Comparison of ENCODE assay signal across 8 cellular contexts in the genomic region with DNA sequence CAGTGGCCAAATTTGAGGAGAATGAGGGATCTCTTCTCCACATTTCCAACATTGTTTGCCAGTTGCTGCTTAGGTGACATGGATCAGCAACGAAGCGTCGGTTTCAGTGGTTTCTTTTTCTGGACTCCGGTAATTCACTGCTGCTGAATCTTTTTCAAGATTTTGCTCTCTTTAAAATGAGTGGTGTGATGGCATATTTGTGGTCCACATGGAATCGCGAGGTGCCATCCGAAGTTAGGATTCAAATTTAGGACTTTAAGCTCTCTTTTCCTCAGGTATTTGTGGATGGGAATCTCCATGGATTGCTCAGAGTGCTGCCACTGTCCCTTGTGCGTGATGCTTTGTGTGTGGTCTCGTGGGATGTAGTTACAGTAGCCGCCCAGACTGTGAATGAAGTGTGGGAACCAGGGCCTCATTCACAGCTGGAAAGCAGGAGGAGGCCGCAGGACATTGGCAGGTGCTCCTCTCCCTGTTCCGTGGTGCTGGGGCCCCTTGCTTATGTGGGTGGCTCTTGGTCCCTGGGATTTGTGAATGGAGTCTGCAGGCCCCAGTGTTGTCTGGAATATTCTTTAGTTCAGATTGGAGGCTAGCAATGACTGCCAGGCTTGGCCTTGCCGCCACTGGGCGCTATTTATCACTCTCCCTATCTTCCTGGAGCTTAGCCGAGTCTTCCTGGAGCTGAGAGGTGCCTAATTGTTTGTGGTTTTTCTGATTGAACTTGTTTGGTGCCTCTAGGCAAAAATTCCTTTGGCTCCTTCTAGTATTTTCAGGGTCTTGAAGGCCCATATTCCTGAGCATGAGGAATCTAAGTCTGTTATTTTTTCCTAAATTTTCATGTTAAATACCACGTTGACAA. TPM values are rescaled to one million over a fixed set of nuclear protein-coding genes. Genes with fewer than 3 reads are reported as not detected.
DNase-seq lines count a peak whose midpoint lies in the region; ATAC-seq lines count a peak whose summit lies in the region.

No MANE protein-coding gene starts in this region.

- H3K9ac ChIP-seq in muscle layer of colon (ENCODE audit: low read length): peak overlapping the region; percentile 68

- no peaks in the 10 kb centered on the region for H3K36me3 ChIP-seq in muscle layer of colon (ENCODE audit: insufficient read depth, low read length)

- H3K4me1 ChIP-seq in muscle layer of colon (ENCODE audit: insufficient read depth, low read length): peaks cover 41% of the 10 kb centered on the region

- peak overlapping the region; percentile 79 for H3K27ac ChIP-seq in muscle layer of colon (ENCODE audit: low read depth, low read length)

- ATAC-seq in HG03097 (IDR thresholded peaks at IDR 0.05; ENCODE audit: low FRiP score, unreplicated experiment): no peak

- DNase-seq in A172 (ENCODE audit: low spot score) (peak; percentile 45), EL (peak; percentile 60), RKO (ENCODE audit: low spot score) (peak; percentile 55), dermis blood vessel endothelial cell (peak; percentile 53), mucosa of gallbladder (ENCODE audit: low spot score) (no peak), T1000 (lab: John Stamatoyannopoulos, UW) (no peak)

- H3K9me3 ChIP-seq in muscle layer of colon (ENCODE audit: low read length): no peaks in the 10 kb centered on the region

- no peaks in the 10 kb centered on the region for H3K27me3 ChIP-seq in muscle layer of colon (ENCODE audit: control insufficient read depth in 1 of 2, insufficient read depth in 2 of 2, low read length in 2 of 2)

- H3K4me3 ChIP-seq in muscle layer of colon (ENCODE audit: low read depth in 1 of 2, low read length in 2 of 2): peak overlapping the region; percentile 43 to 85

RNA-seq across cellular contexts. Expression of a gene that starts 1.5 kb away (rescaled TPM):
- total RNA-seq in A172 (2014; rRNA removed; shearing (Covaris generic)): 171 and 172 TPM in 2 replicates
- total RNA-seq in dermis blood vessel endothelial cell (85.8 and 190 TPM in 2 replicates), mucosa of gallbladder (162 TPM)

RNA-seq across cellular contexts. Expression of a gene that starts 30.3 kb away (rescaled TPM):
- 54.9 and 327 TPM in 2 replicates for total RNA-seq in A172 (2014; rRNA removed; shearing (Covaris generic))
- total RNA-seq in dermis blood vessel endothelial cell (67.7 and 132 TPM in 2 replicates), mucosa of gallbladder (223 TPM)

RNA-seq across cellular contexts. Expression of a gene that starts 45.6 kb away (rescaled TPM):
- 43.0 and 48.8 TPM in 2 replicates for total RNA-seq in A172 (2014; rRNA removed; shearing (Covaris generic))
- total RNA-seq in dermis blood vessel endothelial cell: 23.1 and 26.4 TPM in 2 replicates
- 48.2 TPM for total RNA-seq in mucosa of gallbladder

Comparison
In these comparisons a context has a peak if more than half of its experiments do, and no peak if none do; other contexts are left out.
1. DNase-seq: peak in A172 (single experiment), EL (single experiment), RKO (single experiment) and dermis blood vessel endothelial cell (single experiment); none in mucosa of gallbladder (single experiment) and T1000 (single experiment).